In genomic region chr17:66964930-66965800, GRCh38 we compare ENCODE assay signal across 8 cellular contexts. TPM values are rescaled to one million over a fixed set of nuclear protein-coding genes. Genes with fewer than 3 reads are reported as not detected.
DNase-seq lines count a peak whose midpoint lies in the region; FAIRE-seq and TF ChIP-seq lines count a peak whose summit lies in the region.

No MANE protein-coding gene starts in this region.

- H3K9ac ChIP-seq in fibroblast of lung (ENCODE audit: insufficient read depth, low read length) = no peak overlapping the region

- no peaks in the 10 kb centered on the region for H3K36me3 ChIP-seq in fibroblast of lung (ENCODE audit: control insufficient read depth, insufficient read depth, low read length)

- H3K79me2 ChIP-seq in fibroblast of lung (ENCODE audit: control insufficient read depth, insufficient read depth, low read length) = no peaks in the 10 kb centered on the region

- DNase-seq in activated T-cell treated with anti-CD3 and anti-CD28 coated beads for 48 hours (ENCODE audit: low read depth) = peak; percentile 21
- no peak for DNase-seq in activated T-cell treated with anti-CD3 and anti-CD28 coated beads, Interleukin-2, amount 50 U/mL, for 1 hour
- DNase-seq in fibroblast of lung (ENCODE audit: low read depth in 2 of 2) = no peak
- DNase-seq in posterior vena cava (ENCODE audit: low spot score) = peak; percentile 70
- DNase-seq in OCI-M1 (lab: John Stamatoyannopoulos, UW) = no peak
- DNase-seq in GM12892 (ENCODE audit: insufficient read length) = no peak
- DNase-seq in globus pallidus (ENCODE audit: low spot score) = no peak

- intact Hi-C loops in posterior vena cava (cut with DNase I) = no loop called here

- peak overlapping the region; percentile 47 for H3K4me3 ChIP-seq in WI38 (ENCODE audit: low read depth, low read length)
- peak overlapping the region in 1 of 4 experiments; percentile 32 for H3K4me3 ChIP-seq in fibroblast of lung (replicated peaks in 1 of 4; ENCODE audit: control extremely low read depth in 1 of 4, insufficient read depth in 1 of 4, low read depth in 3 of 4, low read length in 4 of 4)

- peak overlapping the region; percentile 51 for H3K4me2 ChIP-seq in fibroblast of lung (ENCODE audit: extremely low read depth, insufficient read depth, low read length)

- TF ChIP-seq POLR2A in GM12892 (IDR thresholded peaks at IDR 0.05; ENCODE audit: low read depth, low read length) = no peak

- peaks cover 52% of the 10 kb centered on the region for H3K27me3 ChIP-seq in fibroblast of lung (ENCODE audit: control insufficient read depth, insufficient read depth, low read length)

- H3K27ac ChIP-seq in fibroblast of lung (ENCODE audit: insufficient read depth, low read length) = no peak overlapping the region

- H3K9me3 ChIP-seq in fibroblast of lung (ENCODE audit: control insufficient read depth, insufficient read depth, low read depth, low read length) = no peaks in the 10 kb centered on the region

- H3K4me1 ChIP-seq in fibroblast of lung (ENCODE audit: control insufficient read depth, extremely low read depth, insufficient read depth, low read length) = no peaks in the 10 kb centered on the region

- no peak for FAIRE-seq in GM12892 (lab: Jason Lieb, UNC)

- TF ChIP-seq CTCF in WI38 (IDR thresholded peaks at IDR 0.05; ENCODE audit: low read depth, low read length) (no peak), fibroblast of lung (conservative IDR thresholded peaks at IDR 0.05 in 1 of 2, IDR thresholded peaks at IDR 0.05 in 1 of 2; ENCODE audit: low read depth in 1 of 2, low read length in 2 of 2) (no peak)

- no peaks in the 10 kb centered on the region for H4K20me1 ChIP-seq in fibroblast of lung (ENCODE audit: control insufficient read depth, extremely low read depth, insufficient read depth, low read length)

- H2AFZ ChIP-seq in fibroblast of lung (ENCODE audit: low read length) = no peak overlapping the region

RNA-seq across cellular contexts. Expression of gene CACNG4, which starts 0.7 kb away (rescaled TPM):
- total RNA-seq in fibroblast of lung = not detected in 2 replicates
- polyA plus RNA-seq in fibroblast of lung = not detected in 2 replicates
- not detected in 2 replicates for polyA plus RNA-seq in fibroblast of lung (2012)
- 0.07 TPM in 1 of 2 replicates, not detected in the other for polyA minus RNA-seq in fibroblast of lung (ENCODE audit: low replicate concordance)
- not detected for total RNA-seq in posterior vena cava
- polyA plus RNA-seq in GM12892 (2012; ENCODE audit: missing spikeins) = not detected

Comparison
In these comparisons a context has a peak if more than half of its experiments do, and no peak if none do; other contexts are left out.
1. DNase-seq: peak in activated T-cell treated with anti-CD3 and anti-CD28 coated beads for 48 hours (single experiment) and posterior vena cava (single experiment); none in activated T-cell treated with anti-CD3 and anti-CD28 coated beads, Interleukin-2, amount 50 U/mL, for 1 hour (single experiment), fibroblast of lung (0 of 2), OCI-M1 (single experiment), GM12892 (single experiment) and globus pallidus (single experiment).